22 cellular contexts compared by ENCODE assay signal in genomic region chr6:93182933-93183479, GRCh38.
"Had no signal": no experiment of that assay in that cellular context is flagged by ENCODE, and none has a peak within 500 bp of the region (broad histone marks: within the 10 kb centered on the region; RNA-seq: fewer than 3 reads in every experiment).

No MANE protein-coding gene starts in this region.

- H3K4me3 ChIP-seq: heart left ventricle, lower lobe of right lung, ovary, spleen, testis, tibial nerve, upper lobe of right lung, vagina had no signal

- H3K4me1 ChIP-seq: lower lobe of right lung, spleen, testis, tibial nerve, upper lobe of right lung, vagina had no signal

- H3K27ac ChIP-seq: heart left ventricle, lower lobe of right lung, ovary, spleen, testis, tibial nerve, upper lobe of right lung, vagina had no signal

- DNase-seq: effector memory CD4-positive, alpha-beta T cell; heart left ventricle; hypothalamus; lower lobe of right lung; natural killer cell; nucleus accumbens; ovary; right cardiac atrium; spleen; stimulated activated CD4-positive, alpha-beta T cell treated with anti-CD3 and anti-CD28 coated beads, Interleukin-2, amount 100 ng/mL, for 24 hours; stimulated activated CD4-positive, alpha-beta T cell treated with anti-CD3 and anti-CD28 coated beads, Interleukin-4, amount 100 ng/mL, for 4 hours; stimulated activated naive B cell treated with anti-CD40 and anti-IgM and Interleukin-4, amounts not matched to agents 10 μg/mL and 1 μg/mL and 100 μg/mL, for 72 hours; stimulated activated naive CD8-positive, alpha-beta T cell treated with anti-CD3 and anti-CD28 coated beads, Interleukin-15, amount 100 ng/mL, for 72 hours; testis; upper lobe of right lung had no signal

- H3K9me3 ChIP-seq: heart left ventricle, lower lobe of right lung, ovary, spleen, testis, tibial nerve, upper lobe of right lung, vagina had no signal

- H3K36me3 ChIP-seq: heart left ventricle, lower lobe of right lung, ovary, spleen, tibial nerve, upper lobe of right lung, vagina had no signal

- ATAC-seq: esophagus mucosa; heart left ventricle; left lobe of liver; lower lobe of right lung; natural killer cell; right cardiac atrium; stimulated activated naive B cell treated with anti-CD40 and anti-IgM and Interleukin-4, amounts not matched to agents 10 μg/mL and 1 μg/mL and 100 μg/mL, for 72 hours; stimulated activated naive CD8-positive, alpha-beta T cell treated with anti-CD3 and anti-CD28 coated beads, Interleukin-15, amount 100 ng/mL, for 72 hours; upper lobe of right lung had no signal

- FAIRE-seq: endometrium, frontal cortex, islet of Langerhans had no signal

- H3K27me3 ChIP-seq: heart left ventricle, spleen, testis, tibial nerve, upper lobe of right lung, vagina had no signal
